ENCODE assay signal across 35 cellular contexts in genomic region chr11:93821617-93822016, GRCh38. TPM values are rescaled to one million over a fixed set of nuclear protein-coding genes. Genes with fewer than 3 reads are reported as not detected.
"Had no signal": no experiment of that assay in that cellular context is flagged by ENCODE, and none has a peak within 500 bp of the region (broad histone marks: within the 10 kb centered on the region; RNA-seq: fewer than 3 reads in every experiment).

No MANE protein-coding gene starts in this region.

- H3K4me3 ChIP-seq: MG63, Peyer's patch, SJSA1 had no signal

- ATAC-seq: activated CD8-positive, alpha-beta T cell treated with anti-CD3 and anti-CD28 coated beads for 36 hours; activated T-helper 17 cell treated with anti-CD3 and anti-CD28 coated beads, Interleukin-2, amount 50 U/mL, for 72 hours; PC-3 had no signal

- H3K4me2 ChIP-seq: SK-N-SH had no signal

- H3K27ac Mint-ChIP-seq: activated CD4-positive, alpha-beta T cell treated with anti-CD3 and anti-CD28 coated beads, Interleukin-2, amount 10 ng/mL, durations not matched to agents 24 days and 14 days; activated CD8-positive, alpha-beta T cell treated with anti-CD3 and anti-CD28 coated beads for 36 hours; activated naive CD8-positive, alpha-beta T cell treated with anti-CD3 and anti-CD28 coated beads for 36 hours; activated T-cell treated with anti-CD3 and anti-CD28 coated beads, Interleukin-2, amount 50 U/mL, for 72 hours; activated T-helper 17 cell treated with anti-CD3 and anti-CD28 coated beads, Interleukin-2, amount 50 U/mL, for 72 hours; T-helper 1 cell treated with Interleukin-12 subunit alpha and Interleukin-12 subunit beta and Interleukin-4 antibody, amounts not matched to agents 30 μg/mL and 1 μg/mL, for 36 hours; T-helper 2 cell treated with Interferon-gamma antibody and Interleukin-4, amounts not matched to agents 5 μg/mL and 100 μg/mL, for 36 hours had no signal

- DNase-seq: activated CD4-positive, alpha-beta T cell treated with anti-CD3 and anti-CD28 coated beads, Interleukin-2, amount 10 ng/mL, durations not matched to agents 24 days and 14 days; activated CD4-positive, alpha-beta T cell treated with anti-CD3 and anti-CD28 coated beads, Interleukin-2, amount 50 U/mL, for 4 hours; activated CD8-positive, alpha-beta T cell treated with anti-CD3 and anti-CD28 coated beads for 36 hours; activated effector memory CD4-positive, alpha-beta T cell treated with anti-CD3 and anti-CD28 coated beads, Interleukin-2, amount 50 U/mL, for 16 hours; activated naive CD4-positive, alpha-beta T cell; activated naive CD4-positive, alpha-beta T cell treated with anti-CD3 and anti-CD28 coated beads, Interleukin-2, amount 50 U/mL, for 16 hours; activated naive CD8-positive, alpha-beta T cell treated with anti-CD3 and anti-CD28 coated beads for 36 hours; activated T-cell treated with anti-CD3 and anti-CD28 coated beads, Interleukin-2, amount 50 U/mL, for 1 hour; activated T-cell treated with anti-CD3 and anti-CD28 coated beads, Interleukin-2, amount 50 U/mL, for 72 hours; amniotic stem cell; aorta; Kasumi-1; KG1; NCI-H1048; NCI-H1105 treated with DMSO at 0.1 percent for 48 hours; NCI-H1436; NCI-H1694; NCI-H1930; NCI-H2081 treated with DMSO at 0.1 percent for 48 hours; NCI-H345; NCI-H524 treated with DMSO at 0.1 percent for 48 hours; NK-92 treated with Interleukin-12 subunit alpha and Interleukin-12 subunit beta, amount 100 ng/mL, for 24 hours; PC-3; Peyer's patch; RPMI8226; SHP77 treated with DMSO at 0.1 percent for 48 hours; SK-N-SH had no signal

- FAIRE-seq: TTC549 had no signal

- H3K4me3 Mint-ChIP-seq: activated CD4-positive, alpha-beta T cell treated with anti-CD3 and anti-CD28 coated beads, Interleukin-2, amount 10 ng/mL, durations not matched to agents 24 days and 14 days; activated CD8-positive, alpha-beta T cell treated with anti-CD3 and anti-CD28 coated beads for 36 hours; activated naive CD8-positive, alpha-beta T cell treated with anti-CD3 and anti-CD28 coated beads for 36 hours; activated T-cell treated with anti-CD3 and anti-CD28 coated beads, Interleukin-2, amount 50 U/mL, for 72 hours; activated T-helper 17 cell treated with anti-CD3 and anti-CD28 coated beads, Interleukin-2, amount 50 U/mL, for 72 hours; T-helper 1 cell treated with Interleukin-12 subunit alpha and Interleukin-12 subunit beta and Interleukin-4 antibody, amounts not matched to agents 30 μg/mL and 1 μg/mL, for 36 hours; T-helper 2 cell treated with Interferon-gamma antibody and Interleukin-4, amounts not matched to agents 5 μg/mL and 100 μg/mL, for 36 hours had no signal

- H3K27ac ChIP-seq: SJSA1 had no signal

- H3K27me3 Mint-ChIP-seq: activated CD8-positive, alpha-beta T cell treated with anti-CD3 and anti-CD28 coated beads for 36 hours; activated naive CD8-positive, alpha-beta T cell treated with anti-CD3 and anti-CD28 coated beads for 36 hours; activated T-helper 17 cell treated with anti-CD3 and anti-CD28 coated beads, Interleukin-2, amount 50 U/mL, for 72 hours had no signal

- H3K36me3 ChIP-seq: MG63, Peyer's patch, SJSA1 had no signal

- H3K9me3 Mint-ChIP-seq: activated CD4-positive, alpha-beta T cell treated with anti-CD3 and anti-CD28 coated beads, Interleukin-2, amount 10 ng/mL, durations not matched to agents 24 days and 14 days; activated CD8-positive, alpha-beta T cell treated with anti-CD3 and anti-CD28 coated beads for 36 hours; activated naive CD8-positive, alpha-beta T cell treated with anti-CD3 and anti-CD28 coated beads for 36 hours; activated T-cell treated with anti-CD3 and anti-CD28 coated beads, Interleukin-2, amount 50 U/mL, for 72 hours; activated T-helper 17 cell treated with anti-CD3 and anti-CD28 coated beads, Interleukin-2, amount 50 U/mL, for 72 hours; T-helper 1 cell treated with Interleukin-12 subunit alpha and Interleukin-12 subunit beta and Interleukin-4 antibody, amounts not matched to agents 30 μg/mL and 1 μg/mL, for 36 hours; T-helper 2 cell treated with Interferon-gamma antibody and Interleukin-4, amounts not matched to agents 5 μg/mL and 100 μg/mL, for 36 hours had no signal

- H3K4me1 Mint-ChIP-seq: activated CD4-positive, alpha-beta T cell treated with anti-CD3 and anti-CD28 coated beads, Interleukin-2, amount 10 ng/mL, durations not matched to agents 24 days and 14 days; activated naive CD8-positive, alpha-beta T cell treated with anti-CD3 and anti-CD28 coated beads for 36 hours; activated T-helper 17 cell treated with anti-CD3 and anti-CD28 coated beads, Interleukin-2, amount 50 U/mL, for 72 hours had no signal

- H3K27me3 ChIP-seq: MG63, Peyer's patch, SJSA1 had no signal

- H3K9ac ChIP-seq: SK-N-SH had no signal

- H3K36me3 Mint-ChIP-seq: activated naive CD8-positive, alpha-beta T cell treated with anti-CD3 and anti-CD28 coated beads for 36 hours had no signal

- H3K9me3 ChIP-seq: MG63, Peyer's patch, SJSA1, SK-N-SH had no signal

RNA-seq across cellular contexts. Expression of gene VSTM5, which starts 28.8 kb away (rescaled TPM):
- total RNA-seq: activated CD4-positive, alpha-beta T cell treated with anti-CD3 and anti-CD28 coated beads, Interleukin-2, amount 10 ng/mL, durations not matched to agents 24 days and 14 days; activated CD8-positive, alpha-beta memory T cell treated with anti-CD3 and anti-CD28 coated beads for 36 hours; activated CD8-positive, alpha-beta T cell treated with anti-CD3 and anti-CD28 coated beads for 36 hours; activated naive CD8-positive, alpha-beta T cell treated with anti-CD3 and anti-CD28 coated beads for 36 hours; activated T-cell treated with anti-CD3 and anti-CD28 coated beads, Interleukin-2, amount 50 U/mL, for 72 hours; activated T-helper 17 cell treated with anti-CD3 and anti-CD28 coated beads, Interleukin-2, amount 50 U/mL, for 72 hours; NCI-H460; SJSA1 had no signal
- polyA plus RNA-seq: aorta had no signal
